1 cellular context compared by ENCODE assay signal in genomic region chr19:12984683-12985048, GRCh38.
TF ChIP-seq lines count a peak whose summit lies in the region.

No MANE protein-coding gene starts in this region.

TF ChIP-seq in H1, 55 proteins besides CTCF, POLR2A, EP300 and RAD21:
- TF ChIP-seq TAF1 (IDR thresholded peaks at IDR 0.05; ENCODE audit: low read depth, low read length) (no peak), POLR2AphosphoS5 (IDR thresholded peaks at IDR 0.05; ENCODE audit: low read depth, low read length) (no peak), POU5F1 (IDR thresholded peaks at IDR 0.05; ENCODE audit: low read depth, low read length) (no peak), YY1 (IDR thresholded peaks at IDR 0.05; ENCODE audit: low read depth, low read length) (no peak), GTF2F1 (IDR thresholded peaks at IDR 0.05; ENCODE audit: borderline replicate concordance, low read depth, low read length) (no peak), EZH2 (IDR thresholded peaks at IDR 0.05; ENCODE audit: low read depth, low read length, severe bottlenecking) (no peak), BACH1 (IDR thresholded peaks at IDR 0.05; ENCODE audit: low read length) (no peak)
